Comparison of ENCODE assay signal across 10 cellular contexts in genomic region chr12:32454075-32454474, GRCh38. TPM values are rescaled to one million over a fixed set of nuclear protein-coding genes. Genes with fewer than 3 reads are reported as not detected.
A peak's percentile ranks its signal among the peaks of the same experiment; 100 is the strongest.
DNase-seq lines count a peak whose midpoint lies in the region; ATAC-seq and TF ChIP-seq lines count a peak whose summit lies in the region.
"Had no signal": no experiment of that assay in that cellular context is flagged by ENCODE, and none has a peak within 500 bp of the region (broad histone marks: within the 10 kb centered on the region; RNA-seq: fewer than 3 reads in every experiment).

No MANE protein-coding gene starts in this region.

- TF ChIP-seq CTCF in AG04450 (IDR thresholded peaks at IDR 0.05; ENCODE audit: low read depth, low read length) (no peak), endodermal cell (conservative IDR thresholded peaks at IDR 0.05) (no peak), left lung (IDR thresholded peaks at IDR 0.05) (no peak)

- no peak overlapping the region for H3K4me3 ChIP-seq in AG04450 (ENCODE audit: low read depth, low read length)
- H3K4me3 ChIP-seq in endodermal cell (ENCODE audit: low read length) = no peak overlapping the region
- H3K4me3 ChIP-seq in left lung = no peak overlapping the region
- no peak overlapping the region for H3K4me3 ChIP-seq in naive thymus-derived CD4-positive, alpha-beta T cell (ENCODE audit: low read length)
- H3K4me3 ChIP-seq: BLaER1 had no signal

- H3K27me3 Mint-ChIP-seq in endodermal cell (ENCODE audit: insufficient read depth) = no peaks in the 10 kb centered on the region
- peaks cover 7% of the 10 kb centered on the region for H3K27me3 Mint-ChIP-seq in activated CD4-positive, alpha-beta T cell treated with anti-CD3 and anti-CD28 coated beads, Interleukin-2, amount 10 ng/mL, durations not matched to agents 7 days and 5 days
- H3K27me3 Mint-ChIP-seq in naive thymus-derived CD4-positive, alpha-beta T cell = peaks cover 0 to 10% (median 0%) of the 10 kb centered on the region in 5 donors

- WGBS in endodermal cell (ENCODE audit: insufficient coverage in 1 of 2, insufficient read length in 1 of 2), 2 experiments = 7 to 9% methylated on average over 3 of the region's 3 CpGs

- H3K36me3 ChIP-seq in endodermal cell (ENCODE audit: control insufficient read depth, insufficient read depth, low read length) (peaks cover 20% of the 10 kb centered on the region), left lung (no peaks in the 10 kb centered on the region)
- H3K36me3 ChIP-seq in naive thymus-derived CD4-positive, alpha-beta T cell (ENCODE audit: control insufficient read depth in 2 of 3, insufficient read depth in 3 of 3, low read length in 3 of 3) = no peaks in the 10 kb centered on the region
- H3K36me3 ChIP-seq: BLaER1 had no signal

- no peaks in the 10 kb centered on the region for H3K9me3 Mint-ChIP-seq in endodermal cell
- no peaks in the 10 kb centered on the region for H3K9me3 Mint-ChIP-seq in activated CD4-positive, alpha-beta T cell treated with anti-CD3 and anti-CD28 coated beads, Interleukin-2, amount 10 ng/mL, durations not matched to agents 7 days and 5 days
- no peaks in the 10 kb centered on the region for H3K9me3 Mint-ChIP-seq in naive thymus-derived CD4-positive, alpha-beta T cell

- ATAC-seq in left lung = peak; percentile 72
- ATAC-seq in naive thymus-derived CD4-positive, alpha-beta T cell = no peak

- POLR2A ChIA-PET in AG04450 (lab: Yijun Ruan, JAX) = no interaction called here
- POLR2A ChIA-PET in activated CD4-positive, alpha-beta T cell treated with anti-CD3 and anti-CD28 coated beads, Interleukin-2, amount 10 ng/mL, durations not matched to agents 7 days and 5 days (lab: Charles Lee) = no interaction called here
- POLR2A ChIA-PET in naive thymus-derived CD4-positive, alpha-beta T cell (lab: Charles Lee) = no interaction called here

- H3K27me3 ChIP-seq in AG04450 (ENCODE audit: control insufficient read depth, insufficient read depth, low read length) (no peaks in the 10 kb centered on the region), endodermal cell (ENCODE audit: control insufficient read depth, insufficient read depth, low read length, poor library complexity, severe bottlenecking) (no peaks in the 10 kb centered on the region), left lung (no peaks in the 10 kb centered on the region)
- no peaks in the 10 kb centered on the region for H3K27me3 ChIP-seq in naive thymus-derived CD4-positive, alpha-beta T cell (ENCODE audit: control insufficient read depth in 2 of 2, insufficient read depth in 2 of 2, low read length in 2 of 2)
- H3K27me3 ChIP-seq: BLaER1 had no signal

- peak overlapping the region; percentile 91 for H3K27ac Mint-ChIP-seq in endodermal cell
- H3K27ac Mint-ChIP-seq in activated CD4-positive, alpha-beta T cell treated with anti-CD3 and anti-CD28 coated beads, Interleukin-2, amount 10 ng/mL, durations not matched to agents 7 days and 5 days = no peak overlapping the region
- no peak overlapping the region for H3K27ac Mint-ChIP-seq in naive thymus-derived CD4-positive, alpha-beta T cell

- DNase-seq in AG04450 (ENCODE audit: low read depth, low spot score) (peak; percentile 21), LoVo (ENCODE audit: low spot score) (peak; percentile 83), endodermal cell (peak; percentile 47), left lung (no peak), NCI-H510A treated with DMSO at 0.1 percent for 48 hours (lab: John Stamatoyannopoulos, UW) (no peak)
- no peak for DNase-seq in activated effector memory CD4-positive, alpha-beta T cell treated with anti-CD3 and anti-CD28 coated beads, Interleukin-2, amount 50 U/mL, for 16 hours
- DNase-seq in activated CD4-positive, alpha-beta T cell treated with anti-CD3 and anti-CD28 coated beads, Interleukin-2, amount 10 ng/mL, durations not matched to agents 7 days and 5 days = no peak
- no peak for DNase-seq in naive thymus-derived CD4-positive, alpha-beta T cell
- DNase-seq: T-helper 9 cell had no signal

- CTCF ChIA-PET in AG04450 (lab: Charles Lee) = interaction anchor here (0.5 to 4.8 kb wide), 8 partner anchors 9 to 527 kb away, joined by 3 to 65 read pairs (median 4); no protein-coding TSS in a partner anchor
- CTCF ChIA-PET in activated CD4-positive, alpha-beta T cell treated with anti-CD3 and anti-CD28 coated beads, Interleukin-2, amount 10 ng/mL, durations not matched to agents 7 days and 5 days (lab: Charles Lee) = no interaction called here
- CTCF ChIA-PET in naive thymus-derived CD4-positive, alpha-beta T cell (lab: Charles Lee) = interaction anchor here (1.3 kb wide), 1 partner anchor 14 kb away, joined by 3 read pairs; no protein-coding TSS in a partner anchor

- H3K4me1 ChIP-seq in endodermal cell (ENCODE audit: control insufficient read depth, insufficient read depth, low read length) (peaks cover 21% of the 10 kb centered on the region), left lung (peaks cover 19 to 53% of the 10 kb centered on the region in 2 donors)
- no peaks in the 10 kb centered on the region for H3K4me1 ChIP-seq in naive thymus-derived CD4-positive, alpha-beta T cell (ENCODE audit: control insufficient read depth in 2 of 2, insufficient read depth in 2 of 2, low read length in 2 of 2)

- H3K9ac ChIP-seq in endodermal cell (ENCODE audit: extremely low read depth, low read length, poor library complexity, severe bottlenecking) = peak overlapping the region; percentile 9
- H3K9ac ChIP-seq: BLaER1 had no signal

- intact Hi-C loops in left lung (cut with DNase I) = no loop called here
- intact Hi-C loops in naive thymus-derived CD4-positive, alpha-beta T cell (cut with micrococcal nuclease) = loop anchor here in 1 of 2 donors (2.0 to 10.0 kb wide), 2 partner anchors 225 to 799 kb away; partner anchors contain the start of genes DNM1L and ETFBKMT

- H3K9me3 ChIP-seq in AG04450 (ENCODE audit: control insufficient read depth, insufficient read depth, low read length) (no peaks in the 10 kb centered on the region), endodermal cell (ENCODE audit: control insufficient read depth, low read length) (no peaks in the 10 kb centered on the region), left lung (no peaks in the 10 kb centered on the region)
- no peaks in the 10 kb centered on the region for H3K9me3 ChIP-seq in naive thymus-derived CD4-positive, alpha-beta T cell (ENCODE audit: control insufficient read depth in 2 of 3, low read length in 3 of 3)
- H3K9me3 ChIP-seq: BLaER1 had no signal

- peaks cover 57% of the 10 kb centered on the region for H3K4me1 Mint-ChIP-seq in endodermal cell
- H3K4me1 Mint-ChIP-seq in activated CD4-positive, alpha-beta T cell treated with anti-CD3 and anti-CD28 coated beads, Interleukin-2, amount 10 ng/mL, durations not matched to agents 7 days and 5 days = no peaks in the 10 kb centered on the region
- H3K4me1 Mint-ChIP-seq in naive thymus-derived CD4-positive, alpha-beta T cell = peaks cover 0 to 4% (median 0%) of the 10 kb centered on the region in 7 donors

- H3K27ac ChIP-seq in AG04450 (ENCODE audit: low read depth, low read length) (no peak overlapping the region), endodermal cell (ENCODE audit: low read depth, low read length) (peak overlapping the region; percentile 5), left lung (peak overlapping the region; percentile 0 to 26)
- H3K27ac ChIP-seq in naive thymus-derived CD4-positive, alpha-beta T cell (ENCODE audit: low read depth, low read length) = no peak overlapping the region
- H3K27ac ChIP-seq: BLaER1 had no signal

- peak overlapping the region; percentile 16 for H3K4me3 Mint-ChIP-seq in endodermal cell
- H3K4me3 Mint-ChIP-seq in activated CD4-positive, alpha-beta T cell treated with anti-CD3 and anti-CD28 coated beads, Interleukin-2, amount 10 ng/mL, durations not matched to agents 7 days and 5 days = no peak overlapping the region
- H3K4me3 Mint-ChIP-seq in naive thymus-derived CD4-positive, alpha-beta T cell = no peak overlapping the region

- H3K36me3 Mint-ChIP-seq in endodermal cell (ENCODE audit: low read depth) = peaks cover 12% of the 10 kb centered on the region
- no peaks in the 10 kb centered on the region for H3K36me3 Mint-ChIP-seq in activated CD4-positive, alpha-beta T cell treated with anti-CD3 and anti-CD28 coated beads, Interleukin-2, amount 10 ng/mL, durations not matched to agents 7 days and 5 days (ENCODE audit: low read depth)
- H3K36me3 Mint-ChIP-seq in naive thymus-derived CD4-positive, alpha-beta T cell = no peaks in the 10 kb centered on the region

RNA-seq across cellular contexts. Expression of gene FGD4, which starts 54.7 kb away (rescaled TPM):
- polyA plus RNA-seq in AG04450 (2011; rRNA removed) = 4.7 and 5.1 TPM in 2 replicates
- polyA minus RNA-seq in AG04450 (2011; rRNA and poly(A)+ RNA removed) = 11.4 and 14.3 TPM in 2 replicates
- total RNA-seq in endodermal cell (10 to 100 TPM; 27.6 to 57.7 TPM), left lung (10 to 100 TPM; 37.0 to 38.9 TPM)
- 10.7 TPM for polyA plus RNA-seq in endodermal cell (2013, experiment 1 of 2)
- 11.1 TPM for polyA plus RNA-seq in endodermal cell (2013, experiment 2 of 2)
- under 1 TPM; 0.17 to 0.22 TPM for total RNA-seq in activated CD4-positive, alpha-beta T cell treated with anti-CD3 and anti-CD28 coated beads, Interleukin-2, amount 10 ng/mL, durations not matched to agents 7 days and 5 days
- 10 to 100 TPM in 1 of 5 experiments, 1 to 10 TPM in 1, under 1 TPM in 3; 0.17 to 13.7 (median 0.62) TPM for total RNA-seq in naive thymus-derived CD4-positive, alpha-beta T cell
- under 1 TPM in 1 of 2 donors, not detected in 1; 0.12 TPM for polyA plus RNA-seq in naive thymus-derived CD4-positive, alpha-beta T cell

Comparison
In these comparisons a context has a peak if more than half of its experiments do, and no peak if none do; other contexts are left out.
1. DNase-seq: peak in AG04450 (single experiment), LoVo (single experiment) and endodermal cell (single experiment); none in left lung (0 of 2), activated effector memory CD4-positive, alpha-beta T cell treated with anti-CD3 and anti-CD28 coated beads, Interleukin-2, amount 50 U/mL, for 16 hours (single experiment), activated CD4-positive, alpha-beta T cell treated with anti-CD3 and anti-CD28 coated beads, Interleukin-2, amount 10 ng/mL, durations not matched to agents 7 days and 5 days (single experiment), naive thymus-derived CD4-positive, alpha-beta T cell (0 of 9) and NCI-H510A treated with DMSO at 0.1 percent for 48 hours (single experiment).
2. H3K27ac ChIP-seq: peak in endodermal cell (single experiment) and left lung (2 of 2); none in AG04450 (single experiment) and naive thymus-derived CD4-positive, alpha-beta T cell (single experiment).